8 cellular contexts compared by ENCODE assay signal in genomic region chr6:82364087-82365010, GRCh38. TPM values are rescaled to one million over a fixed set of nuclear protein-coding genes. Genes with fewer than 3 reads are reported as not detected.
DNase-seq lines count a peak whose midpoint lies in the region; ATAC-seq, FAIRE-seq and TF ChIP-seq lines count a peak whose summit lies in the region.

No MANE protein-coding gene starts in this region.

- peaks cover 10% of the 10 kb centered on the region; the same call in 1 of the 2 replicates for H3K23me2 ChIP-seq in H1 (ENCODE audit: low read depth, low read length)

- H3K27me3 Mint-ChIP-seq in memory B cell: peaks cover 40% of the 10 kb centered on the region

- peak overlapping the region; percentile 53 for H3K27ac Mint-ChIP-seq in memory B cell

- H3K27ac ChIP-seq in A673 (ENCODE audit: low read depth, low read length, poor library complexity, severe bottlenecking): peak overlapping the region; percentile 95
- H3K27ac ChIP-seq in HL-60 (replicated peaks): no peak overlapping the region
- peak overlapping the region; percentile 57; the same call in 1 of the 2 replicates for H3K27ac ChIP-seq in H1 (ENCODE audit: low read depth, low read length)
- H3K27ac ChIP-seq in tibial artery: peak overlapping the region; percentile 78 to 79

- peaks cover 44% of the 10 kb centered on the region for H3K4me1 ChIP-seq in A673 (ENCODE audit: insufficient read depth, low read length, poor library complexity, severe bottlenecking)
- H3K4me1 ChIP-seq in H1 (replicated peaks in 1 of 4; ENCODE audit: control insufficient read depth in 3 of 4, insufficient read depth in 4 of 4, low read length in 3 of 4): peaks cover 5 to 16% (median 7%) of the 10 kb centered on the region in 4 experiments
- peaks cover 0 to 20% (median 14%) of the 10 kb centered on the region in 4 donors for H3K4me1 ChIP-seq in tibial artery

- TF ChIP-seq EP300 in H1 (IDR thresholded peaks at IDR 0.05; ENCODE audit: borderline replicate concordance in 1 of 2, low read depth in 2 of 2, low read length in 2 of 2): no peak

- in situ Hi-C loops in GM13976 (cut with MboI; ENCODE audit: low sequenced_read_pairs, unreplicated experiment): no loop called here

- no peak overlapping the region for H2BK12ac ChIP-seq in H1 (ENCODE audit: low read depth, low read length)

- peaks cover 0 to 21% of the 10 kb centered on the region in 2 experiments; a peak in 3 of 4 replicates for H3K79me2 ChIP-seq in H1 (ENCODE audit: control insufficient read depth in 1 of 2, insufficient read depth in 2 of 2, low read length in 2 of 2)

- intact Hi-C loops in A673 (cut with micrococcal nuclease; ENCODE audit: unreplicated experiment) (loop anchor here (5.0 kb wide), 1 partner anchor 163 kb away; no protein-coding TSS in a partner anchor), tibial artery (cut with DNase I; ENCODE audit: low total_unique reads) (no loop called here)

- POLR2A ChIA-PET in A673 (lab: Charles Lee; ENCODE audit: low non-redundant PET): no interaction called here
- POLR2A ChIA-PET in H1 (lab: Charles Lee; ENCODE audit: partially characterized antibody): interaction anchor here (1.3 to 1.5 kb wide), 3 partner anchors 31 to 194 kb away, joined by 3 to 5 read pairs (median 3); no protein-coding TSS in a partner anchor

- H3K4me1 Mint-ChIP-seq in memory B cell: peaks cover 7% of the 10 kb centered on the region

- H2AFZ ChIP-seq in H1 (ENCODE audit: low read length): peak overlapping the region; percentile 28; the same call in 1 of the 2 replicates

- peak overlapping the region; percentile 83 to 98 for H3K4me2 ChIP-seq in H1 (ENCODE audit: insufficient read depth in 1 of 2, low read depth in 2 of 2, low read length in 2 of 2)

- peak overlapping the region; percentile 20 for H4K5ac ChIP-seq in H1 (ENCODE audit: insufficient read length, low read depth, low read length)

- H3K36me3 ChIP-seq in A673 (ENCODE audit: insufficient read depth, low read length, poor library complexity, severe bottlenecking): peaks cover 5% of the 10 kb centered on the region
- H3K36me3 ChIP-seq in H1 (ENCODE audit: control insufficient read depth in 2 of 4, insufficient read depth in 4 of 4, low read length in 3 of 4): peaks cover 0 to 11% (median 2%) of the 10 kb centered on the region in 4 experiments; a peak in 2 of 8 replicates
- H3K36me3 ChIP-seq in tibial artery: no peaks in the 10 kb centered on the region

- H3K27me3 ChIP-seq in A673 (replicated peaks; ENCODE audit: insufficient read depth, low read depth, low read length, poor library complexity): no peaks in the 10 kb centered on the region
- peaks cover 68% of the 10 kb centered on the region for H3K27me3 ChIP-seq in HL-60 (ENCODE audit: insufficient read depth, poor library complexity, severe bottlenecking)
- no peaks in the 10 kb centered on the region; a peak in 1 of 7 replicates for H3K27me3 ChIP-seq in H1 (replicated peaks in 1 of 4; ENCODE audit: control insufficient read depth in 3 of 4, extremely low read depth in 1 of 4, insufficient read depth in 3 of 4, low read length in 3 of 4)
- no peaks in the 10 kb centered on the region for H3K27me3 ChIP-seq in tibial artery

- H3K79me1 ChIP-seq in H1 (ENCODE audit: low read depth, low read length): no peaks in the 10 kb centered on the region

- peak overlapping the region; percentile 89; the same call in 1 of the 2 replicates for H2BK5ac ChIP-seq in H1 (ENCODE audit: low read depth, low read length)

- TF ChIP-seq CTCF in A673 (conservative IDR thresholded peaks at IDR 0.05; ENCODE audit: low read depth, low read length): no peak
- TF ChIP-seq CTCF in GM13976 (IDR thresholded peaks at IDR 0.05; ENCODE audit: borderline replicate concordance, control extremely low read depth, extremely low read depth, insufficient read depth, missing control alignments): no peak
- TF ChIP-seq CTCF in HL-60 (IDR thresholded peaks at IDR 0.05; ENCODE audit: insufficient read depth, low read length): no peak
- TF ChIP-seq CTCF in H1 (IDR thresholded peaks at IDR 0.05; ENCODE audit: control extremely low read depth in 1 of 3, insufficient read depth in 1 of 3, low read depth in 1 of 3, low read length in 3 of 3): no peak
- TF ChIP-seq CTCF in tibial artery (IDR thresholded peaks at IDR 0.05): no peak

- BruUV-seq in A673 (replicated peaks; lab: Mats Ljungman, UMichigan): no TSS peak

- peaks cover 1% of the 10 kb centered on the region for H3K36me3 Mint-ChIP-seq in memory B cell

- H3K4me3 ChIP-seq in A673 (ENCODE audit: low read depth, low read length, poor library complexity, severe bottlenecking): peak overlapping the region; percentile 83
- H3K4me3 ChIP-seq in HL-60 (replicated peaks; ENCODE audit: insufficient read depth, low read length): peak overlapping the region; percentile 49
- peak overlapping the region; percentile 70 to 97 (median 80) for H3K4me3 ChIP-seq in H1 (ENCODE audit: extremely low read depth in 1 of 4, insufficient read depth in 2 of 4, low read depth in 3 of 4, low read length in 4 of 4)
- H3K4me3 ChIP-seq in tibial artery: peak overlapping the region; percentile 70 to 74

- H3K18ac ChIP-seq in H1 (ENCODE audit: extremely low read depth, low read length): peak overlapping the region; percentile 95

- no peak overlapping the region for H3K23ac ChIP-seq in H1 (ENCODE audit: insufficient read length)

- H3K9ac ChIP-seq in H1 (replicated peaks in 1 of 4; ENCODE audit: extremely low read depth in 1 of 4, low read depth in 3 of 4, low read length in 3 of 4): peak overlapping the region; percentile 45 to 69 (median 60)

- H3K4me3 Mint-ChIP-seq in memory B cell: peak overlapping the region; percentile 80

- TF ChIP-seq RAD21 in H1 (IDR thresholded peaks at IDR 0.05 in 1 of 2, conservative IDR thresholded peaks at IDR 0.05 in 1 of 2; ENCODE audit: low read depth in 2 of 2, low read length in 2 of 2): no peak

- TF ChIP-seq POLR2A in H1 (IDR thresholded peaks at IDR 0.05; ENCODE audit: control extremely low read depth in 1 of 2, low read depth in 2 of 2, low read length in 2 of 2): peak in 1 of 2 experiments; percentile 56; a peak in 2 of 3 replicates

- peak overlapping the region; percentile 96 for H4K8ac ChIP-seq in H1 (ENCODE audit: extremely low read depth, insufficient read depth, low read length)

- no peak overlapping the region for H2BK20ac ChIP-seq in H1 (ENCODE audit: low read length)

- peak overlapping the region; percentile 75 for H3K56ac ChIP-seq in H1 (replicated peaks; ENCODE audit: insufficient read length, low read depth, low read length)

- WGBS in H1 (ENCODE audit: extremely low coverage in 1 of 2, insufficient coverage in 1 of 2, insufficient read length in 1 of 2, insufficient replicate concordance in 2 of 2, low coverage in 1 of 2, low lambda C conversion rate in 2 of 2, missing lambda C conversion rate in 1 of 2), 2 experiments: 1% methylated on average over 47 of the region's 87 CpGs; no CpG with 5 or more reads in 1 of the 2 experiments

- peak overlapping the region; percentile 84 for H4K91ac ChIP-seq in H1 (replicated peaks; ENCODE audit: insufficient read length, low read length)

- H3K14ac ChIP-seq in H1 (ENCODE audit: insufficient read length): no peak overlapping the region

- H3K4ac ChIP-seq in H1 (replicated peaks; ENCODE audit: insufficient read length, low read depth, low read length): no peak overlapping the region

- no peak for ATAC-seq in memory B cell (ENCODE audit: low read depth)

- peaks cover 1% of the 10 kb centered on the region for H3K9me3 Mint-ChIP-seq in memory B cell

- CTCF ChIA-PET in A673 (lab: Charles Lee) (interaction anchor here (0.6 to 1.3 kb wide), 2 partner anchors 14 to 323 kb away, joined by 4 to 5 read pairs; no protein-coding TSS in a partner anchor), H1 (lab: Charles Lee; ENCODE audit: partially characterized antibody) (interaction anchor here (0.6 to 3.3 kb wide), 13 partner anchors 9 to 693 kb away, joined by 3 to 27 read pairs (median 4); no protein-coding TSS in a partner anchor)

- no peaks in the 10 kb centered on the region for H3K9me3 ChIP-seq in A673 (ENCODE audit: low read depth, low read length, poor library complexity, severe bottlenecking)
- H3K9me3 ChIP-seq in H1 (ENCODE audit: insufficient read depth in 2 of 2, low read depth in 1 of 2, low read length in 1 of 2): no peaks in the 10 kb centered on the region
- H3K9me3 ChIP-seq in tibial artery: no peaks in the 10 kb centered on the region

- H2BK120ac ChIP-seq in H1 (replicated peaks; ENCODE audit: low read depth, low read length): no peak overlapping the region

- FAIRE-seq in H1 (lab: Jason Lieb, UNC): no peak

- H2BK15ac ChIP-seq in H1 (ENCODE audit: low read length): no peak overlapping the region

- no peak overlapping the region for H2AK5ac ChIP-seq in H1 (ENCODE audit: low read depth, low read length)

- H4K20me1 ChIP-seq in H1 (replicated peaks in 1 of 2; ENCODE audit: control insufficient read depth in 1 of 2, insufficient read depth in 2 of 2, low read length in 2 of 2): peaks cover 0 to 3% of the 10 kb centered on the region in 2 experiments

- peak; percentile 87 for DNase-seq in A673 (ENCODE audit: low spot score)
- DNase-seq in GM13976 (ENCODE audit: low spot score): peak; percentile 46
- DNase-seq in HL-60 (ENCODE audit: low read depth in 1 of 2, low spot score in 1 of 2): peak in 1 of 2 experiments; percentile 6
- peak; percentile 31 to 73 for DNase-seq in SW 1271 (lab: John Stamatoyannopoulos, UW)
- peak in 1 of 2 experiments; percentile 83 for DNase-seq in H1 (ENCODE audit: low read depth in 1 of 2, low spot score in 2 of 2)
- no peak for DNase-seq in memory B cell (ENCODE audit: low spot score in 2 of 2)
- DNase-seq in tibial artery: peak; percentile 45 to 77
- no peak for DNase-seq in globus pallidus (ENCODE audit: low spot score)

TF ChIP-seq in H1, 55 proteins besides CTCF, POLR2A, EP300 and RAD21 (continues in another document):
- TF ChIP-seq BCL11A (IDR thresholded peaks at IDR 0.05; ENCODE audit: low read depth in 2 of 2, low read length in 2 of 2): no peak
- peak; percentile 22 for TF ChIP-seq KDM4A (IDR thresholded peaks at IDR 0.05; ENCODE audit: low read depth, low read length, severe bottlenecking)
- no peak for TF ChIP-seq POU5F1 (IDR thresholded peaks at IDR 0.05; ENCODE audit: low read depth, low read length)
- TF ChIP-seq EGR1 (IDR thresholded peaks at IDR 0.05; ENCODE audit: borderline replicate concordance, low read depth, low read length): peak; percentile 78; the same call in 1 of the 2 replicates
- no peak; the same call in 1 of the 2 replicates for TF ChIP-seq SUZ12 (IDR thresholded peaks at IDR 0.05; ENCODE audit: low read length)
- TF ChIP-seq ASH2L (IDR thresholded peaks at IDR 0.05; ENCODE audit: low read length): peak; percentile 72

RNA-seq across cellular contexts. Expression of gene TPBG, which starts 0.7 kb away (rescaled TPM):
- total RNA-seq in A673 (2021): 66.4 and 67.1 TPM in 2 replicates
- 28.4 and 29.5 TPM in 2 replicates for total RNA-seq in H1 (2021; fragmentation: NEBNext Ultra II Directional; extraction: Animal tissue kit (Norgen Biotek cat#: 25700))
- 33.6 and 44.1 TPM in 2 replicates for polyA plus RNA-seq in H1 (2011; rRNA removed)
- polyA plus RNA-seq in H1 (2011; cell fraction: cytosol; rRNA removed): 31.6 TPM
- polyA plus RNA-seq in H1 (2011; cell fraction: nucleus; rRNA removed): 72.3 TPM
- polyA plus RNA-seq in H1 (2012, experiment 1 of 2): 20.7 to 25.7 TPM (median 23.0 TPM) in 4 replicates
- polyA plus RNA-seq in H1 (2012, experiment 2 of 2): 16.8 TPM
- 47.0 TPM for polyA plus RNA-seq in H1 (2013, experiment 1 of 2)
- 43.4 TPM for polyA plus RNA-seq in H1 (2013, experiment 2 of 2)
- polyA minus RNA-seq in H1 (2011; rRNA and poly(A)+ RNA removed): 15.7 and 15.9 TPM in 2 replicates
- polyA minus RNA-seq in H1 (2011; cell fraction: cytosol; rRNA and poly(A)+ RNA removed): 20.0 TPM
- polyA minus RNA-seq in H1 (2011; cell fraction: nucleus; rRNA and poly(A)+ RNA removed): 51.8 TPM

Comparison
In these comparisons a context has a peak if more than half of its experiments do, and no peak if none do; other contexts are left out.
1. DNase-seq: peak in A673 (single experiment), GM13976 (single experiment), SW 1271 (2 of 2) and tibial artery (2 of 2); none in memory B cell (0 of 2) and globus pallidus (single experiment).
2. Peak in every context shown above with its lines, with median percentiles within 50 percentile points of each other: H3K4me3 ChIP-seq.